In the genomic region with DNA sequence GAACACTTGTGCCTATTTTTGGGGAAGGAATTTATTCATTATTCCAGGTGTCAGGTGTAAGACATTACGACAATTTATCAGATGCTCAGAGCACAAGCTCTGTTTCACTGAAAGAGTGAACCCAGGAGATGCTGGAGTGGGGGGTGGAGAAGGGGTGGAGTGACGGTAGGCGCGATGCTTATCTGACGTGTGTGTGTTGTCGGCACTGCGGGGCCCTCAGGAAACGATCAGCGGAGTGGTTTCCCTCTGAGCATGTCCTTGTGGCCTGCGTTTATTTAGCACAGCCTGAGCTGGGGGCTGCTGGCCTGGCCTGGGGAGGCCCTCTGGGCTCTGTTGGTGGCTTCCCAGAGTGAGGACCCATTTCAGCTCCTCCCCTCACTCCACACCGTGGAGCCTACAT, we compare ENCODE assay signal across 18 cellular contexts. TPM values are rescaled to one million over a fixed set of nuclear protein-coding genes. Genes with fewer than 3 reads are reported as not detected.
DNase-seq lines count a peak whose midpoint lies in the region.
"Had no signal": no experiment of that assay in that cellular context is flagged by ENCODE, and none has a peak within 500 bp of the region (broad histone marks: within the 10 kb centered on the region; RNA-seq: fewer than 3 reads in every experiment).

No MANE protein-coding gene starts in this region.

- peak; percentile 16 for DNase-seq in stimulated activated CD4-positive, alpha-beta T cell treated with anti-CD3 and anti-CD28 coated beads, Interleukin-4, amount 100 ng/mL, for 1 hour
- DNase-seq in stimulated activated CD4-positive, alpha-beta T cell treated with anti-CD3 and anti-CD28 coated beads, Interleukin-15, amount 100 ng/mL, for 24 hours, result no peak
- peak; percentile 40 for DNase-seq in T-helper 2 cell treated with Interferon-gamma antibody and Interleukin-4, amounts not matched to agents 5 μg/mL and 100 μg/mL, for 36 hours (ENCODE audit: low spot score)
- peak; percentile 55 for DNase-seq in central memory CD4-positive, alpha-beta T cell
- DNase-seq in germinal center (ENCODE audit: low spot score), result no peak
- no peak for DNase-seq in HPDE6-E6E7 (ENCODE audit: extremely low spot score)
- no peak for DNase-seq in ureter (ENCODE audit: low spot score)
- DNase-seq: body of pancreas, Calu3, foreskin melanocyte, left colon, NCI-H1694 treated with DMSO at 0.1 percent for 48 hours, NCI-H2227 treated with DMSO at 0.1 percent for 48 hours, retina had no signal

- no peaks in the 10 kb centered on the region for H3K9me3 Mint-ChIP-seq in T-helper 2 cell treated with Interferon-gamma antibody and Interleukin-4, amounts not matched to agents 5 μg/mL and 100 μg/mL, for 36 hours
- H3K9me3 Mint-ChIP-seq: mesothelial cell of epicardium had no signal

- peaks cover 9% of the 10 kb centered on the region for H3K4me1 Mint-ChIP-seq in T-helper 2 cell treated with Interferon-gamma antibody and Interleukin-4, amounts not matched to agents 5 μg/mL and 100 μg/mL, for 36 hours (ENCODE audit: low read depth)
- H3K4me1 Mint-ChIP-seq: mesothelial cell of epicardium had no signal

- no peaks in the 10 kb centered on the region for H3K36me3 Mint-ChIP-seq in T-helper 2 cell treated with Interferon-gamma antibody and Interleukin-4, amounts not matched to agents 5 μg/mL and 100 μg/mL, for 36 hours (ENCODE audit: low read depth)
- H3K36me3 Mint-ChIP-seq: activated naive CD8-positive, alpha-beta T cell; mesothelial cell of epicardium had no signal

- H3K27me3 Mint-ChIP-seq in T-helper 2 cell treated with Interferon-gamma antibody and Interleukin-4, amounts not matched to agents 5 μg/mL and 100 μg/mL, for 36 hours (ENCODE audit: low read depth), result no peaks in the 10 kb centered on the region
- H3K27me3 Mint-ChIP-seq: activated naive CD8-positive, alpha-beta T cell had no signal

- H3K4me3 Mint-ChIP-seq in T-helper 2 cell treated with Interferon-gamma antibody and Interleukin-4, amounts not matched to agents 5 μg/mL and 100 μg/mL, for 36 hours, result peak overlapping the region; percentile 66
- H3K4me3 Mint-ChIP-seq: mesothelial cell of epicardium had no signal

- peak overlapping the region; percentile 87 for H3K27ac Mint-ChIP-seq in T-helper 2 cell treated with Interferon-gamma antibody and Interleukin-4, amounts not matched to agents 5 μg/mL and 100 μg/mL, for 36 hours
- H3K27ac Mint-ChIP-seq: mesothelial cell of epicardium had no signal

RNA-seq across cellular contexts. Expression of gene GNG13, which starts 18.8 kb away (rescaled TPM):
- total RNA-seq in ureter, result 0.52 TPM
- total RNA-seq: body of pancreas, Calu3, H4, mesothelial cell of epicardium, urinary bladder had no signal

RNA-seq across cellular contexts. Expression of gene CHTF18, which starts 30.9 kb away (rescaled TPM):
- 13.3 TPM for total RNA-seq in ureter

RNA-seq across cellular contexts. Expression of gene RPUSD1, which starts 31.2 kb away (rescaled TPM):
- 18.7 TPM for total RNA-seq in ureter

RNA-seq across cellular contexts. Expression of gene MSLN, which starts 58.8 kb away (rescaled TPM):
- total RNA-seq in ureter, result 1.4 TPM
- total RNA-seq: H4 had no signal

Comparison
In these comparisons a context has a peak if more than half of its experiments do, and no peak if none do; other contexts are left out.
1. DNase-seq: peak in stimulated activated CD4-positive, alpha-beta T cell treated with anti-CD3 and anti-CD28 coated beads, Interleukin-4, amount 100 ng/mL, for 1 hour (single experiment), T-helper 2 cell treated with Interferon-gamma antibody and Interleukin-4, amounts not matched to agents 5 μg/mL and 100 μg/mL, for 36 hours (single experiment) and central memory CD4-positive, alpha-beta T cell (single experiment); none in stimulated activated CD4-positive, alpha-beta T cell treated with anti-CD3 and anti-CD28 coated beads, Interleukin-15, amount 100 ng/mL, for 24 hours (single experiment), germinal center (single experiment), HPDE6-E6E7 (single experiment) and ureter (single experiment).